ENCODE assay signal across 8 cellular contexts in genomic region chr2:85741811-85742507, GRCh38. TPM values are rescaled to one million over a fixed set of nuclear protein-coding genes. Genes with fewer than 3 reads are reported as not detected.
DNase-seq lines count a peak whose midpoint lies in the region; ATAC-seq and TF ChIP-seq lines count a peak whose summit lies in the region.

No MANE protein-coding gene starts in this region.

- peak overlapping the region; percentile 27 for H3K4me3 ChIP-seq in SJCRH30
- H3K4me3 ChIP-seq in foreskin fibroblast (ENCODE audit: low read depth in 1 of 2, low read length in 2 of 2) = peak overlapping the region in 1 of 2 donors; percentile 1
- no peak overlapping the region for H3K4me3 ChIP-seq in ovary

- no peak for ATAC-seq in HG03457 (IDR thresholded peaks at IDR 0.05; ENCODE audit: unreplicated experiment)
- no peak for ATAC-seq in GM21737 (IDR thresholded peaks at IDR 0.05; ENCODE audit: unreplicated experiment)
- no peak for ATAC-seq in HG02759 (IDR thresholded peaks at IDR 0.05; ENCODE audit: unreplicated experiment)

- H3K4me1 ChIP-seq in ES-I3 (ENCODE audit: insufficient read depth, low read length) (peaks cover 10% of the 10 kb centered on the region; the same call in 1 of the 2 replicates), SJCRH30 (peaks cover 51% of the 10 kb centered on the region), ovary (ENCODE audit: insufficient read depth) (peaks cover 33% of the 10 kb centered on the region)

- H3K27ac ChIP-seq in SJCRH30 = peak overlapping the region; percentile 95
- H3K27ac ChIP-seq in ovary = peak overlapping the region; percentile 51 to 89

- H3K36me3 ChIP-seq in ES-I3 (ENCODE audit: insufficient read depth, low read length) = no peaks in the 10 kb centered on the region
- H3K36me3 ChIP-seq in SJCRH30 = no peaks in the 10 kb centered on the region
- no peaks in the 10 kb centered on the region for H3K36me3 ChIP-seq in ovary

- DNase-seq in SJCRH30 (peak; percentile 91 to 94), foreskin fibroblast (peak; percentile 93 to 94), ovary (peak; percentile 75 to 84 (median 78))
- no peak for DNase-seq in activated CD4-positive, alpha-beta T cell treated with anti-CD3 and anti-CD28 coated beads for 48 hours

- TF ChIP-seq EP300 in ovary (IDR thresholded peaks at IDR 0.05) = no peak

- H3K27me3 ChIP-seq in SJCRH30 = no peaks in the 10 kb centered on the region
- no peaks in the 10 kb centered on the region for H3K27me3 ChIP-seq in ovary

- H3K9me3 ChIP-seq in ES-I3 (ENCODE audit: control insufficient read depth, insufficient read depth, low read length) (no peaks in the 10 kb centered on the region), SJCRH30 (replicated peaks) (no peaks in the 10 kb centered on the region), ovary (no peaks in the 10 kb centered on the region)

- WGBS in ovary, 3 donors = 6 to 8% (median 6%) methylated on average over 20 of the region's 20 CpGs

- H3K9ac ChIP-seq in ES-I3 (ENCODE audit: low read depth, low read length) = peak overlapping the region; percentile 12

- TF ChIP-seq POLR2A in ovary (IDR thresholded peaks at IDR 0.05) = no peak

- TF ChIP-seq CTCF in foreskin fibroblast (IDR thresholded peaks at IDR 0.05; ENCODE audit: low read depth, low read length) (peak; percentile 3), ovary (IDR thresholded peaks at IDR 0.05) (no peak)

- intact Hi-C loops in ovary (cut with DNase I) = loop anchor here in 1 of 4 donors (5.0 kb wide), 1 partner anchor 325 kb away; no protein-coding TSS in a partner anchor

RNA-seq across cellular contexts. Expression of gene ATOH8, which starts 11.8 kb away (rescaled TPM):
- total RNA-seq in SJCRH30 (2014; rRNA removed; shearing (Covaris generic)) = 98.9 and 107 TPM in 2 replicates
- 10 to 100 TPM; 10.7 to 37.7 (median 29.6) TPM for total RNA-seq in ovary
- polyA plus RNA-seq in ovary = 10 to 100 TPM in 1 of 2 donors, 1 to 10 TPM in 1; 9.4 to 37.3 TPM

RNA-seq across cellular contexts. Expression of gene GNLY, which starts 47.8 kb away (rescaled TPM):
- not detected in 2 replicates for total RNA-seq in SJCRH30 (2014; rRNA removed; shearing (Covaris generic))
- 1 to 10 TPM in 5 of 7 donors, under 1 TPM in 2; 0.46 to 5.1 (median 1.1) TPM for total RNA-seq in ovary
- polyA plus RNA-seq in ovary = 10 to 100 TPM in 1 of 2 donors, under 1 TPM in 1; 0.67 to 10.8 TPM
